In the genomic region with DNA sequence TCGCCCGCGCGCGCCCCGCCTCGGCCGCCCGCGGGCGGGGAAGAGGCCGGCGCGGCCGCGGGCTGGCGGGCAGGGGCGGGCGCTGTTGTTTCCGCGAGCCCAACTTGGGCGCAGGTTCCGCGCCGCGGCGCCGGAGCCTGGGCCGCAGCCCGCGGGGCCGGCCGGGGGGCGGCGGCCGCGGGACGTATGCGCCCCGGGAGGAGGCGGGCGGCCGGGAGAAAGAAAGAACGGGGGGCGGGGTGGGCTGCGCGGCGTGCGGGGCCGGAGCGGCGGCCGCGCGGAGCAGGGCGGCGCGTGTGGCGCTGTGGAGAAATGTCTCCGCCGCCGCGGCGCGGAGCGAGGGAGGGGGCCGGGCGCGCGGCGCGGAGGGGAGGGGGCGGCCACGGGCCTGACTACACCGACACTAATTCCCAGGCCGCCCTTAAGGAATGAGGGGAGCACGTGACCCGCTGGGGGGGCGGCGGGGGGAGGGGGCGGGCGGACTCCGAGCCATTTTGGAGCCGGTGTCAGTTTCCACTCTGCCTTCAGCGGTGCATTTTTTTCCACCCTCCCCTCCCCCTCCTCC, we compare ENCODE assay signal across 8 cellular contexts. TPM values are rescaled to one million over a fixed set of nuclear protein-coding genes. Genes with fewer than 3 reads are reported as not detected.
A peak's percentile ranks its signal among the peaks of the same experiment; 100 is the strongest.
DNase-seq lines count a peak whose midpoint lies in the region; ATAC-seq lines count a peak whose summit lies in the region.

A gene (plus strand): TSS at position 509 of the 565 bp plus-strand sequence. CDS start 5,351 bp downstream, outside the sequence.

- H3K27me3 Mint-ChIP-seq in CD4-positive, alpha-beta memory T cell = peaks cover 10 to 17% of the 10 kb centered on the region in 2 donors
- H3K27me3 Mint-ChIP-seq in T-helper 1 cell treated with Interleukin-12 subunit alpha and Interleukin-12 subunit beta and Interleukin-4 antibody, amounts not matched to agents 30 μg/mL and 1 μg/mL, for 36 hours (ENCODE audit: low read depth) = peaks cover 38% of the 10 kb centered on the region

- no peaks in the 10 kb centered on the region for H3K36me3 ChIP-seq in CD4-positive, alpha-beta memory T cell (ENCODE audit: insufficient read depth, low read length)

- POLR2A ChIA-PET in CD4-positive, alpha-beta memory T cell (lab: Charles Lee; ENCODE audit: partially characterized antibody) = interaction anchor here (1.0 to 4.8 kb wide), 7 partner anchors 12 to 825 kb away, joined by 3 to 53 read pairs (median 6); no protein-coding TSS in a partner anchor

- ATAC-seq in GM21360 (IDR thresholded peaks at IDR 0.05; ENCODE audit: unreplicated experiment) = peak; percentile 19
- peak; percentile 78 for ATAC-seq in left ventricle myocardium superior

- no peaks in the 10 kb centered on the region for H3K27me3 ChIP-seq in CD4-positive, alpha-beta memory T cell (ENCODE audit: insufficient read depth, low read length)

- peak within 1 kb of the TSS; percentile 15 to 54 for H3K4me3 ChIP-seq in CD4-positive, alpha-beta memory T cell (ENCODE audit: low read length in 2 of 2)

- no peaks in the 10 kb centered on the region for H3K9me3 Mint-ChIP-seq in CD4-positive, alpha-beta memory T cell
- H3K9me3 Mint-ChIP-seq in T-helper 1 cell treated with Interleukin-12 subunit alpha and Interleukin-12 subunit beta and Interleukin-4 antibody, amounts not matched to agents 30 μg/mL and 1 μg/mL, for 36 hours = no peaks in the 10 kb centered on the region

- H3K27ac Mint-ChIP-seq in CD4-positive, alpha-beta memory T cell = peak within 1 kb of the TSS; percentile 90 to 97 (median 95)
- peak within 1 kb of the TSS; percentile 90 for H3K27ac Mint-ChIP-seq in T-helper 1 cell treated with Interleukin-12 subunit alpha and Interleukin-12 subunit beta and Interleukin-4 antibody, amounts not matched to agents 30 μg/mL and 1 μg/mL, for 36 hours

- intact Hi-C loops in CD4-positive, alpha-beta memory T cell (cut with micrococcal nuclease) = loop anchor here (1.0 to 5.0 kb wide), 6 partner anchors 20 to 1117 kb away; a partner anchor contains a TSS
- intact Hi-C loops in left ventricle myocardium superior (cut with micrococcal nuclease) = loop anchor here (10.0 kb wide), 1 partner anchor 394 kb away; a partner anchor contains a TSS

- peaks cover 0 to 20% of the 10 kb centered on the region in 2 donors for H3K36me3 Mint-ChIP-seq in CD4-positive, alpha-beta memory T cell
- H3K36me3 Mint-ChIP-seq in T-helper 1 cell treated with Interleukin-12 subunit alpha and Interleukin-12 subunit beta and Interleukin-4 antibody, amounts not matched to agents 30 μg/mL and 1 μg/mL, for 36 hours (ENCODE audit: low read depth) = peaks cover 24% of the 10 kb centered on the region

- peaks cover 39 to 73% (median 53%) of the 10 kb centered on the region in 4 donors for H3K4me1 Mint-ChIP-seq in CD4-positive, alpha-beta memory T cell
- H3K4me1 Mint-ChIP-seq in T-helper 1 cell treated with Interleukin-12 subunit alpha and Interleukin-12 subunit beta and Interleukin-4 antibody, amounts not matched to agents 30 μg/mL and 1 μg/mL, for 36 hours (ENCODE audit: low read depth) = peaks cover 52% of the 10 kb centered on the region

- DNase-seq in CD4-positive, alpha-beta memory T cell = peak; percentile 67 to 77 (median 72)
- DNase-seq in MV-4-11 (lab: John Stamatoyannopoulos, UW) (peak; percentile 24), astrocyte of the hippocampus (ENCODE audit: low read depth, low spot score) (peak; percentile 90), left ventricle myocardium superior (peak; percentile 85), pons (ENCODE audit: low spot score) (peak; percentile 74), AML-193 (lab: John Stamatoyannopoulos, UW) (no peak)

- peak within 1 kb of the TSS; percentile 62 for H3K27ac ChIP-seq in CD4-positive, alpha-beta memory T cell (ENCODE audit: low read depth, low read length)

- no peaks in the 10 kb centered on the region for H3K9me3 ChIP-seq in CD4-positive, alpha-beta memory T cell (ENCODE audit: control insufficient read depth in 1 of 2, low read length in 2 of 2)

- peak within 1 kb of the TSS; percentile 89 to 95 (median 92) for H3K4me3 Mint-ChIP-seq in CD4-positive, alpha-beta memory T cell
- H3K4me3 Mint-ChIP-seq in T-helper 1 cell treated with Interleukin-12 subunit alpha and Interleukin-12 subunit beta and Interleukin-4 antibody, amounts not matched to agents 30 μg/mL and 1 μg/mL, for 36 hours = peak within 1 kb of the TSS; percentile 86

- peaks cover 62% of the 10 kb centered on the region for H3K4me1 ChIP-seq in CD4-positive, alpha-beta memory T cell (ENCODE audit: insufficient read depth, low read length)

- CTCF ChIA-PET in CD4-positive, alpha-beta memory T cell (lab: Charles Lee; ENCODE audit: partially characterized antibody) = interaction anchor here (1.0 kb wide), 1 partner anchor 56 kb away, joined by 3 read pairs; no protein-coding TSS in a partner anchor

RNA-seq across cellular contexts. Expression of the gene that starts here (rescaled TPM):
- 100 to 1,000 TPM in 1 of 2 experiments, 10 to 100 TPM in 1; 99.0 to 108 TPM for total RNA-seq in CD4-positive, alpha-beta memory T cell
- polyA plus RNA-seq in CD4-positive, alpha-beta memory T cell = 10 to 100 TPM; 40.5 to 54.5 TPM
- total RNA-seq in left ventricle myocardium superior = 38.8 TPM

Comparison
In these comparisons a context has a peak if more than half of its experiments do, and no peak if none do; other contexts are left out.
1. DNase-seq: peak in CD4-positive, alpha-beta memory T cell (5 of 5), MV-4-11 (single experiment), astrocyte of the hippocampus (single experiment), left ventricle myocardium superior (single experiment) and pons (single experiment); none in AML-193 (0 of 2).